26 cellular contexts compared by ENCODE assay signal in the genomic region with DNA sequence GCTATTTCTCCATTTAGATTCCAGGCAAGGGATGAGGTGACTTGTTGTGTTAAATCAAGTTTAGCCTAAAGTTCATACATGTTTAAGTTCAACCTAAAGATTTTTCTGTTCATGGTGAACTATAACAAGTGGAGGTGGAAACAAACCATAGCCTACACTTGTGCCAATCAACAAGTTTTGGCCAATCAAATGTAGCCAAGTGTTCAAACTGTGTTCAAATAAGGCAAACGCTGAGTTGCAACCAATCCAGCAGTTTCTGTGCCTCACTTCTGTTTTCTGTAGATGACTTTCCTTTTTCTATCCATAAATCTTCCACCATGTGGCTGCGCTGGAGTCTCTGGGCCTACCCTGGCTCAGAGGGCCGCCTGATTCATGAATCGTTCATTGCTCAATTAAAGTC. TPM values are rescaled to one million over a fixed set of nuclear protein-coding genes. Genes with fewer than 3 reads are reported as not detected.
DNase-seq lines count a peak whose midpoint lies in the region; ATAC-seq, FAIRE-seq and TF ChIP-seq lines count a peak whose summit lies in the region.
"Had no signal": no experiment of that assay in that cellular context is flagged by ENCODE, and none has a peak within 500 bp of the region (broad histone marks: within the 10 kb centered on the region; RNA-seq: fewer than 3 reads in every experiment).

No MANE protein-coding gene starts in this region.

- H3K4ac ChIP-seq in neuronal stem cell (ENCODE audit: low read length) (no peak overlapping the region), trophoblast cell (ENCODE audit: low read depth, low read length) (no peak overlapping the region)

- TF ChIP-seq RAD21 in GM12878 (IDR thresholded peaks at IDR 0.05; ENCODE audit: insufficient read depth, low read depth, low read length): no peak

- no peak overlapping the region for H4K12ac ChIP-seq in trophoblast cell (ENCODE audit: low read depth, low read length)

- no peak for TF ChIP-seq POLR2A in GM12878 (IDR thresholded peaks at IDR 0.05; ENCODE audit: low read depth, low read length)

- H3K4me3 Mint-ChIP-seq in neural crest cell: peak overlapping the region; percentile 19
- H3K4me3 Mint-ChIP-seq: CD14-positive monocyte; CD4-positive, alpha-beta memory T cell had no signal

- RAD21 ChIA-PET in GM12878 (lab: Charles Lee; ENCODE audit: unreplicated experiment): no interaction called here

- TF ChIP-seq EP300 in GM12878 (IDR thresholded peaks at IDR 0.05; ENCODE audit: borderline replicate concordance in 1 of 2, control insufficient read depth in 1 of 2, low read depth in 2 of 2, low read length in 2 of 2): no peak

- peaks cover 13% of the 10 kb centered on the region for H3K79me2 ChIP-seq in GM12878 (ENCODE audit: control insufficient read depth, insufficient read depth, low read length)
- peaks cover 3% of the 10 kb centered on the region for H3K79me2 ChIP-seq in trophoblast cell (ENCODE audit: control insufficient read depth, insufficient read depth, low read length, poor library complexity)

- no peak overlapping the region for H3K4me2 ChIP-seq in GM12878 (ENCODE audit: control insufficient read depth, insufficient read depth)
- no peak overlapping the region for H3K4me2 ChIP-seq in neuronal stem cell (ENCODE audit: insufficient read depth, low read length, poor library complexity, severe bottlenecking)
- no peak overlapping the region for H3K4me2 ChIP-seq in trophoblast cell (ENCODE audit: low read length)
- H3K4me2 ChIP-seq: BLaER1 had no signal

- no peaks in the 10 kb centered on the region for H3K9me3 Mint-ChIP-seq in neural crest cell
- H3K9me3 Mint-ChIP-seq: CD8-positive, alpha-beta memory T cell had no signal

- H4K91ac ChIP-seq in neuronal stem cell (ENCODE audit: low read depth, low read length, poor library complexity) (no peak overlapping the region), trophoblast cell (ENCODE audit: low read depth, low read length) (no peak overlapping the region)

- no peak overlapping the region for H2BK120ac ChIP-seq in neuronal stem cell (ENCODE audit: low read depth, low read length)
- no peak overlapping the region for H2BK120ac ChIP-seq in trophoblast cell (ENCODE audit: insufficient read depth, low read length, poor library complexity)

- DNase-seq in NOMO-1 treated with DMSO at 0.1 percent for 48 hours (lab: John Stamatoyannopoulos, UW; ENCODE audit: unreplicated experiment): peak; percentile 6
- no peak for DNase-seq in NOMO-1 treated with dmso at 0.1 percent for 144 hours (lab: John Stamatoyannopoulos, UW; ENCODE audit: unreplicated experiment)
- DNase-seq in MV-4-11 (lab: John Stamatoyannopoulos, UW): peak; percentile 19
- no peak for DNase-seq in GM12878 (ENCODE audit: low read depth, low spot score)
- no peak for DNase-seq in neural crest cell (ENCODE audit: low read depth, low spot score)
- no peak for DNase-seq in neuronal stem cell (ENCODE audit: low spot score)
- DNase-seq in trophoblast cell: no peak
- DNase-seq: 8988T; ACHN; BE2C; C1 segment of cervical spinal cord; CD4-positive, alpha-beta memory T cell; CD4-positive, CD25-positive, alpha-beta regulatory T cell; CD8-positive, alpha-beta memory T cell; COR-L47; DMS 273 treated with DMSO at 0.1 percent for 48 hours; DMS153; DMS79 treated with DMSO at 0.1 percent for 48 hours; GF-D8 had no signal

- no peak overlapping the region for H3K27ac ChIP-seq in GM12878 (ENCODE audit: control insufficient read depth, insufficient read depth)
- H3K27ac ChIP-seq in neuronal stem cell (replicated peaks; ENCODE audit: low read length): no peak overlapping the region
- no peak overlapping the region for H3K27ac ChIP-seq in trophoblast cell (ENCODE audit: low read depth, low read length)
- H3K27ac ChIP-seq: BLaER1 had no signal

- H3K4me1 ChIP-seq in GM12878 (ENCODE audit: control insufficient read depth, insufficient read depth, low read length): peaks cover 17% of the 10 kb centered on the region
- peaks cover 4 to 16% of the 10 kb centered on the region in 2 donors for H3K4me1 ChIP-seq in neuronal stem cell (ENCODE audit: control insufficient read depth in 2 of 2, insufficient read depth in 1 of 2, low read depth in 1 of 2, low read length in 2 of 2)
- H3K4me1 ChIP-seq in trophoblast cell (ENCODE audit: control insufficient read depth in 1 of 2, insufficient read depth in 2 of 2, low read length in 2 of 2): peaks cover 0 to 4% of the 10 kb centered on the region in 2 experiments

- no peak overlapping the region for H3K27ac Mint-ChIP-seq in neural crest cell (ENCODE audit: unreplicated experiment)
- H3K27ac Mint-ChIP-seq: CD14-positive monocyte had no signal

- no TSS peak for BruUV-seq in GM12878 (replicated peaks; lab: Mats Ljungman, UMichigan)

- SMC1A ChIA-PET in GM12878 (lab: Charles Lee; ENCODE audit: uncharacterized antibody, unreplicated experiment): no interaction called here

- H2BK12ac ChIP-seq in neuronal stem cell (ENCODE audit: low read length) (no peak overlapping the region), trophoblast cell (ENCODE audit: low read length) (no peak overlapping the region)

- in situ Hi-C loops in GM12878 (cut with MboI): loop anchor here (25.0 kb wide), 1 partner anchor 289 kb away; no protein-coding TSS in a partner anchor

- no peaks in the 10 kb centered on the region for H4K20me1 ChIP-seq in GM12878 (ENCODE audit: control insufficient read depth, insufficient read depth)
- H4K20me1 ChIP-seq: BLaER1 had no signal

- TF ChIP-seq CTCF in GM12878 (IDR thresholded peaks at IDR 0.05 in 2 of 3, conservative IDR thresholded peaks at IDR 0.05 in 1 of 3; ENCODE audit: control insufficient read depth in 2 of 3, extremely low read depth in 1 of 3, insufficient read depth in 1 of 3, low read depth in 3 of 3, low read length in 3 of 3): no peak
- no peak for TF ChIP-seq CTCF in neural crest cell (conservative IDR thresholded peaks at IDR 0.05)

- no peaks in the 10 kb centered on the region for H3K27me3 ChIP-seq in GM12878 (replicated peaks in 1 of 2; ENCODE audit: control insufficient read depth in 2 of 2, insufficient read depth in 2 of 2, low read length in 1 of 2)
- H3K27me3 ChIP-seq in neuronal stem cell (ENCODE audit: control insufficient read depth in 3 of 3, insufficient read depth in 3 of 3, low read depth in 1 of 3, low read length in 3 of 3): peaks cover 2 to 18% (median 17%) of the 10 kb centered on the region in 3 experiments
- H3K27me3 ChIP-seq in trophoblast cell (ENCODE audit: insufficient read depth, low read length): no peaks in the 10 kb centered on the region
- H3K27me3 ChIP-seq: BE2C, BLaER1 had no signal

- no peak overlapping the region for H2BK15ac ChIP-seq in neuronal stem cell (ENCODE audit: low read length)

- H3K23ac ChIP-seq in neuronal stem cell (ENCODE audit: low read depth, low read length, poor library complexity) (no peak overlapping the region), trophoblast cell (ENCODE audit: low read length) (no peak overlapping the region)

- H3K79me1 ChIP-seq in neuronal stem cell (ENCODE audit: low read depth, low read length) (no peaks in the 10 kb centered on the region), trophoblast cell (ENCODE audit: low read length) (peaks cover 7% of the 10 kb centered on the region)

- peaks cover 60% of the 10 kb centered on the region for H3K27me3 Mint-ChIP-seq in neural crest cell (ENCODE audit: low read depth)
- H3K27me3 Mint-ChIP-seq: CD4-positive, alpha-beta memory T cell; CD4-positive, CD25-positive, alpha-beta regulatory T cell; CD8-positive, alpha-beta memory T cell had no signal

- no peaks in the 10 kb centered on the region for H3K36me3 Mint-ChIP-seq in neural crest cell (ENCODE audit: low read depth)
- H3K36me3 Mint-ChIP-seq: CD4-positive, CD25-positive, alpha-beta regulatory T cell had no signal

- H2AFZ ChIP-seq in GM12878 (ENCODE audit: control insufficient read depth, low read depth, low read length): no peak overlapping the region
- no peak overlapping the region for H2AFZ ChIP-seq in neuronal stem cell (ENCODE audit: low read length)
- no peak overlapping the region for H2AFZ ChIP-seq in trophoblast cell (ENCODE audit: insufficient read depth, low read length, poor library complexity)

- POLR2A ChIA-PET in GM12878 (lab: Charles Lee): no interaction called here

- no peak for ATAC-seq in GM12878
- ATAC-seq in HG03469 (IDR thresholded peaks at IDR 0.05; ENCODE audit: unreplicated experiment): no peak

- no peak overlapping the region for H2AK5ac ChIP-seq in neuronal stem cell (ENCODE audit: low read depth, low read length)
- H2AK5ac ChIP-seq in trophoblast cell (ENCODE audit: low read length): no peak overlapping the region

- intact Hi-C loops in GM12878 (cut with micrococcal nuclease; ENCODE audit: unreplicated experiment): no loop called here

- H3K9ac ChIP-seq in GM12878 (ENCODE audit: control insufficient read depth, insufficient read depth, low read length) (no peak overlapping the region), neuronal stem cell (ENCODE audit: low read depth, low read length, poor library complexity) (no peak overlapping the region), trophoblast cell (ENCODE audit: low read length) (no peak overlapping the region)
- H3K9ac ChIP-seq: BLaER1 had no signal

- no peak overlapping the region for H3K14ac ChIP-seq in neuronal stem cell (ENCODE audit: low read length)
- H3K14ac ChIP-seq in trophoblast cell (ENCODE audit: low read length): no peak overlapping the region

- CTCF ChIA-PET in GM12878 (lab: Yijun Ruan, JAX): no interaction called here

- no peak for FAIRE-seq in GM12878 (lab: Jason Lieb, UNC)
- FAIRE-seq: A204.1, G401.6, GM12892, GM18507 had no signal

- H3K9me3 ChIP-seq in GM12878 (replicated peaks; ENCODE audit: control insufficient read depth, insufficient read depth, low read length) (no peaks in the 10 kb centered on the region), neuronal stem cell (replicated peaks in 1 of 2; ENCODE audit: control insufficient read depth in 2 of 2, insufficient read depth in 1 of 2, low read depth in 1 of 2, low read length in 2 of 2) (no peaks in the 10 kb centered on the region), trophoblast cell (ENCODE audit: insufficient read depth, low read depth, low read length) (no peaks in the 10 kb centered on the region)
- H3K9me3 ChIP-seq: BE2C, BLaER1 had no signal

- H3K4me1 Mint-ChIP-seq in neural crest cell: peaks cover 11% of the 10 kb centered on the region

- H3K18ac ChIP-seq in neuronal stem cell (ENCODE audit: low read length) (no peak overlapping the region), trophoblast cell (ENCODE audit: low read length) (no peak overlapping the region)

- H4K8ac ChIP-seq in neuronal stem cell (ENCODE audit: low read depth, low read length) (no peak overlapping the region), trophoblast cell (ENCODE audit: low read depth, low read length) (no peak overlapping the region)

- 80% methylated on average over 4 of the region's 4 CpGs for WGBS in GM12878 (ENCODE audit: insufficient coverage, insufficient replicate concordance, low lambda C conversion rate, missing lambda C conversion rate)
- no CpG with 5 or more reads among the region's 4 CpGs for WGBS in neuronal stem cell (ENCODE audit: extremely low coverage in 2 of 2, insufficient read length in 2 of 2, insufficient replicate concordance in 1 of 2), 2 donors
- WGBS in trophoblast cell (ENCODE audit: extremely low coverage, insufficient coverage, insufficient read length): no CpG with 5 or more reads among the region's 4 CpGs

- no peaks in the 10 kb centered on the region for H3K36me3 ChIP-seq in GM12878 (ENCODE audit: control insufficient read depth in 2 of 2, insufficient read depth in 2 of 2, low read length in 1 of 2)
- no peaks in the 10 kb centered on the region for H3K36me3 ChIP-seq in neuronal stem cell (replicated peaks in 1 of 2; ENCODE audit: control insufficient read depth in 2 of 2, insufficient read depth in 2 of 2, low read length in 2 of 2)
- no peaks in the 10 kb centered on the region for H3K36me3 ChIP-seq in trophoblast cell (ENCODE audit: control insufficient read depth in 1 of 2, insufficient read depth in 2 of 2, low read length in 2 of 2)
- H3K36me3 ChIP-seq: BE2C, BLaER1 had no signal

- no peak overlapping the region for H2BK5ac ChIP-seq in neuronal stem cell (ENCODE audit: low read length)
- H2BK5ac ChIP-seq in trophoblast cell (ENCODE audit: low read depth, low read length, poor library complexity): no peak overlapping the region

- H3K4me3 ChIP-seq in GM12878 (no peak overlapping the region), neuronal stem cell (ENCODE audit: low read length in 2 of 2) (no peak overlapping the region), trophoblast cell (ENCODE audit: low read depth, low read length) (no peak overlapping the region)
- H3K4me3 ChIP-seq: BLaER1 had no signal

RNA-seq across cellular contexts. Expression of a gene that starts 4.5 kb away (rescaled TPM):
- 130 and 131 TPM in 2 replicates for total RNA-seq in GM12878 (2013; cell fraction: nucleolus; rRNA removed)
- 198 and 200 TPM in 2 replicates for total RNA-seq in GM12878 (2014; rRNA removed)
- total RNA-seq in GM12878 (2014; rRNA removed; fragmentation: Illumina TruSeq; extraction: Trizol): 135 and 144 TPM in 2 replicates
- 205 and 206 TPM in 2 replicates for total RNA-seq in GM12878 (2021)
- polyA plus RNA-seq in GM12878 (2011; ENCODE audit: low read depth): 123 TPM
- 101 and 118 TPM in 2 replicates for polyA plus RNA-seq in GM12878 (2011; rRNA removed)
- polyA plus RNA-seq in GM12878 (2011; cell fraction: cytosol; rRNA removed): 103 and 118 TPM in 2 replicates
- polyA plus RNA-seq in GM12878 (2011; cell fraction: nucleus; rRNA removed): 51.0 and 62.5 TPM in 2 replicates
- polyA plus RNA-seq in GM12878 (2012): 135 and 137 TPM in 2 replicates
- polyA plus RNA-seq in GM12878 (2014; fragmentation: Illumina TruSeq; extraction: Trizol): 116 and 141 TPM in 2 replicates
- polyA plus RNA-seq in GM12878 (2014; fragmentation: Nextera tagmentation; extraction: Ambion mirVana): 10 to 100 TPM; 32.8 to 78.5 TPM
- polyA plus RNA-seq in GM12878 (2014; rRNA removed): 203 and 212 TPM in 2 replicates
- 10 to 100 TPM; 54.4 to 71.5 TPM for polyA plus RNA-seq in GM12878 (2016; fragmentation: Nextera tagmentation; extraction: Ambion mirVana)
- 139 and 160 TPM in 2 replicates for polyA minus RNA-seq in GM12878 (2011; rRNA and poly(A)+ RNA removed)
- polyA minus RNA-seq in GM12878 (2011; cell fraction: cytosol; rRNA and poly(A)+ RNA removed): 60.1 and 81.5 TPM in 2 replicates
- 37.2 and 80.3 TPM in 2 replicates for polyA minus RNA-seq in GM12878 (2011; cell fraction: nucleus; rRNA and poly(A)+ RNA removed)
- total RNA-seq in neural crest cell: 50.7 and 51.6 TPM in 2 replicates
- 38.1 TPM for polyA plus RNA-seq in neuronal stem cell (2013, experiment 1 of 2)
- polyA plus RNA-seq in neuronal stem cell (2013, experiment 2 of 2): 37.8 TPM
- 17.6 and 18.5 TPM in 2 replicates for polyA plus RNA-seq in trophoblast cell (2013)

Comparison
In these comparisons a context has a peak if more than half of its experiments do, and no peak if none do; other contexts are left out.
1. DNase-seq: peak in NOMO-1 treated with DMSO at 0.1 percent for 48 hours (single experiment) and MV-4-11 (single experiment); none in NOMO-1 treated with dmso at 0.1 percent for 144 hours (single experiment), GM12878 (single experiment), neural crest cell (single experiment), neuronal stem cell (single experiment) and trophoblast cell (0 of 2).